Comparison of ENCODE assay signal across 10 cellular contexts in the genomic region with DNA sequence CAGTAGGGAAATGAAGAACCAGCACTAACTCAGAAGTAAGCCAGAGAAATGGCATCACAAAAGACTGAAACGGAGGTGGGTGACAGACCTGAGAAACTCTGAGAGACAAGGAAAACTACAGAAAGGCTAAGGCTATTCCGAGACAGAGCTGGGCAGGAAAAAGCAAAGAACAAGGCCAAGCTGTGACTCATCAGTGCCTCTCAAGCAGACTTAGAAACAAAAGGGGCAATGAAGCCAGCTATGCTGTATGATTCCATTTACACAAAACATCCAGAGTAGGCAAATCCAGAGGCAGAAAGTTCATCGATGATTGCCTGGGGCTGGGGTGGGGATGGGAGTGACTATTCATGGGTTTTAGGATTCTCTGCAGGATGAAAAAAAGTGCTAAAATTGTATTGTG. TPM values are rescaled to one million over a fixed set of nuclear protein-coding genes. Genes with fewer than 3 reads are reported as not detected.
A peak's percentile ranks its signal among the peaks of the same experiment; 100 is the strongest.
DNase-seq lines count a peak whose midpoint lies in the region; ATAC-seq and TF ChIP-seq lines count a peak whose summit lies in the region.
"Had no signal": no experiment of that assay in that cellular context is flagged by ENCODE, and none has a peak within 500 bp of the region (broad histone marks: within the 10 kb centered on the region; RNA-seq: fewer than 3 reads in every experiment).

No MANE protein-coding gene starts in this region.

- ATAC-seq in left lung, result peak; percentile 65
- no peak for ATAC-seq in HG03354 (IDR thresholded peaks at IDR 0.05; ENCODE audit: poor library complexity, severe bottlenecking, unreplicated experiment)
- ATAC-seq in GM19452 (IDR thresholded peaks at IDR 0.05; ENCODE audit: unreplicated experiment), result no peak

- intact Hi-C loops in left lung (cut with DNase I), result loop anchor here in 1 of 2 donors (10.0 kb wide), 1 partner anchor 154 kb away; no protein-coding TSS in a partner anchor

- H3K36me3 ChIP-seq in Karpas-422 (ENCODE audit: insufficient read depth, low read length) (peaks cover 7% of the 10 kb centered on the region; the same call in 1 of the 2 replicates), left lung (peaks cover 0 to 4% of the 10 kb centered on the region in 2 donors), suprapubic skin (no peaks in the 10 kb centered on the region)

- H3K4me3 ChIP-seq in Karpas-422 (ENCODE audit: low read length), result no peak overlapping the region
- no peak overlapping the region for H3K4me3 ChIP-seq in choroid plexus epithelial cell (ENCODE audit: low read depth, low read length)
- no peak overlapping the region for H3K4me3 ChIP-seq in left lung
- H3K4me3 ChIP-seq in suprapubic skin, result no peak overlapping the region

- TF ChIP-seq CTCF in choroid plexus epithelial cell (conservative IDR thresholded peaks at IDR 0.05; ENCODE audit: low read depth, low read length), result no peak
- TF ChIP-seq CTCF in left lung (IDR thresholded peaks at IDR 0.05), result no peak
- TF ChIP-seq CTCF in suprapubic skin (IDR thresholded peaks at IDR 0.05), result no peak

- H3K27ac ChIP-seq in Karpas-422 (ENCODE audit: low read length) (peak overlapping the region; percentile 65), left lung (peak overlapping the region in 1 of 2 donors; percentile 66), suprapubic skin (peak overlapping the region; percentile 4)

- DNase-seq in Karpas-422 (no peak), choroid plexus epithelial cell (ENCODE audit: low read depth) (peak; percentile 87), left lung (no peak), suprapubic skin (ENCODE audit: low spot score in 2 of 2) (no peak), ecto neural progenitor cell (ENCODE audit: low spot score) (no peak), OCI-M2 (lab: John Stamatoyannopoulos, UW; ENCODE audit: unreplicated experiment) (no peak)
- DNase-seq: effector CD8-positive, alpha-beta T cell; stimulated activated CD4-positive, alpha-beta T cell treated with anti-CD3 and anti-CD28 coated beads, Interleukin-4, amount 100 ng/mL, for 4 hours had no signal

- peaks cover 86% of the 10 kb centered on the region for H3K79me2 ChIP-seq in Karpas-422 (ENCODE audit: low read length)

- no peaks in the 10 kb centered on the region for H3K9me2 ChIP-seq in Karpas-422 (replicated peaks; ENCODE audit: insufficient read depth, low read length)

- H3K9me3 ChIP-seq in Karpas-422 (ENCODE audit: low read length) (no peaks in the 10 kb centered on the region), left lung (no peaks in the 10 kb centered on the region), suprapubic skin (no peaks in the 10 kb centered on the region)

- H2AFZ ChIP-seq in Karpas-422 (ENCODE audit: low read length), result no peak overlapping the region

- H3K4me2 ChIP-seq in Karpas-422 (ENCODE audit: low read depth, low read length, poor library complexity, severe bottlenecking), result no peak overlapping the region

- TF ChIP-seq EP300 in suprapubic skin (IDR thresholded peaks at IDR 0.05), result no peak

- H3K4me1 ChIP-seq in Karpas-422 (ENCODE audit: low read length), result peaks cover 61% of the 10 kb centered on the region
- H3K4me1 ChIP-seq in left lung, result peaks cover 8 to 36% of the 10 kb centered on the region in 2 donors
- H3K4me1 ChIP-seq in suprapubic skin, result peaks cover 26% of the 10 kb centered on the region

- H4K20me1 ChIP-seq in Karpas-422 (ENCODE audit: insufficient read depth, low read depth, low read length), result peaks cover 25% of the 10 kb centered on the region

- H3K9ac ChIP-seq in Karpas-422 (ENCODE audit: low read length), result 0 out of 2 replicates have a peak overlapping the region, but pooled peaks have one; percentile 25

- H3K27me3 ChIP-seq in Karpas-422 (ENCODE audit: low read length) (no peaks in the 10 kb centered on the region), left lung (no peaks in the 10 kb centered on the region), suprapubic skin (no peaks in the 10 kb centered on the region)

- TF ChIP-seq POLR2A in suprapubic skin (IDR thresholded peaks at IDR 0.05), result no peak

- 26% methylated on average over 3 of the region's 3 CpGs for WGBS in suprapubic skin

RNA-seq across cellular contexts. Expression of a gene that starts 50.0 kb away (rescaled TPM):
- 34.5 and 49.2 TPM in 2 replicates for total RNA-seq in Karpas-422 (2014; rRNA removed; shearing (Covaris generic); ENCODE audit: low replicate concordance)
- total RNA-seq in left lung (10 to 100 TPM; 15.8 to 27.1 TPM), suprapubic skin (10 to 100 TPM; 10.5 to 29.0 (median 20.4) TPM)
